ENCODE assay signal across 19 cellular contexts in the genomic region with DNA sequence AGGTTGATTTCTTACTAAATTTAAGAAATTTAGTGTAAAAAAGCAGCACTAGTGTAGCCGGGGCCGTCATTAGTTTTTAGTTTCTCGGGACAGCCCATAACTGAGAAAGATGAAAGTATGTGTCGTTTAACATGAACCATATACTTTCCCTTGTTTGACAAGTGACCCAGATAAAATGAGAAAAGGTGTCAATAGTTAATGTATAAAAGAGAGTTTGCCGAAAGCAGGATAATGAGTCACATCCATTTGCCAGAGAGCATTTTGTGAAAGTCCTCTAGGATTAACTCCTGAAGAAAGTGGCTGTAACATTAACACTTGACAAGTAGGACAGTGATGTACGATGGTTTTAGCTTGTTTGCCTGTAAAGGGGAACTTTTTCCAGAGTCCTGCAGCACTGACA. TPM values are rescaled to one million over a fixed set of nuclear protein-coding genes. Genes with fewer than 3 reads are reported as not detected.
DNase-seq lines count a peak whose midpoint lies in the region; TF ChIP-seq lines count a peak whose summit lies in the region.
"Had no signal": no experiment of that assay in that cellular context is flagged by ENCODE, and none has a peak within 500 bp of the region (broad histone marks: within the 10 kb centered on the region; RNA-seq: fewer than 3 reads in every experiment).

No MANE protein-coding gene starts in this region.

- no peaks in the 10 kb centered on the region for H4K20me1 ChIP-seq in hepatocyte (ENCODE audit: insufficient read depth, poor library complexity, severe bottlenecking)
- H4K20me1 ChIP-seq: BLaER1 treated with 17β-estradiol and CSF1 and Interleukin-3, amounts not matched to agents 10 nM and 100 nM had no signal

- peaks cover 31% of the 10 kb centered on the region for H3K4me1 Mint-ChIP-seq in Calu3 (ENCODE audit: low read depth, unreplicated experiment)
- H3K4me1 Mint-ChIP-seq in activated T-cell treated with anti-CD3 and anti-CD28 coated beads, Interleukin-2, amount 50 U/mL, for 24 hours (ENCODE audit: low read depth) = peaks cover 13% of the 10 kb centered on the region

- intact Hi-C loops in Calu3 (cut with micrococcal nuclease; ENCODE audit: unreplicated experiment) (no loop called here), esophagus muscularis mucosa (cut with DNase I) (no loop called here)

- H3K9me2 ChIP-seq in hepatocyte (replicated peaks; ENCODE audit: insufficient read depth) = no peaks in the 10 kb centered on the region

- H2AFZ ChIP-seq in hepatocyte = no peak overlapping the region
- H2AFZ ChIP-seq: GM23248 had no signal

- CTCF ChIA-PET in Calu3 (lab: Charles Lee) = interaction anchor here (1.1 to 2.0 kb wide), 3 partner anchors 43 to 308 kb away, joined by 4 to 7 read pairs (median 5); no protein-coding TSS in a partner anchor

- 25% methylated on average over 6 of the region's 6 CpGs for WGBS in hepatocyte (ENCODE audit: low lambda C conversion rate, missing lambda C conversion rate)
- WGBS in esophagus muscularis mucosa = 50% methylated on average over 6 of the region's 6 CpGs

- TF ChIP-seq EP300 in esophagus muscularis mucosa (IDR thresholded peaks at IDR 0.05) = no peak

- no peak overlapping the region for H3K4me3 Mint-ChIP-seq in Calu3 (ENCODE audit: low read depth, unreplicated experiment)
- H3K4me3 Mint-ChIP-seq in activated T-cell treated with anti-CD3 and anti-CD28 coated beads, Interleukin-2, amount 50 U/mL, for 24 hours = no peak overlapping the region
- H3K4me3 Mint-ChIP-seq: CD4-positive, alpha-beta memory T cell had no signal

- peak overlapping the region; percentile 55 for H3K4me2 ChIP-seq in hepatocyte
- H3K4me2 ChIP-seq: A549; BLaER1 treated with 17β-estradiol and CSF1 and Interleukin-3, amounts not matched to agents 10 nM and 100 nM had no signal

- peaks cover 66% of the 10 kb centered on the region for H3K27me3 Mint-ChIP-seq in Calu3 (ENCODE audit: unreplicated experiment)
- H3K27me3 Mint-ChIP-seq in activated T-cell treated with anti-CD3 and anti-CD28 coated beads, Interleukin-2, amount 50 U/mL, for 24 hours = peaks cover 37% of the 10 kb centered on the region

- no TSS peak for BruUV-seq in Calu3 (replicated peaks; lab: Mats Ljungman, UMichigan)

- TF ChIP-seq CTCF in Calu3 (IDR thresholded peaks at IDR 0.05; ENCODE audit: unreplicated experiment) = no peak
- no peak for TF ChIP-seq CTCF in hepatocyte (IDR thresholded peaks at IDR 0.05; ENCODE audit: poor library complexity)
- no peak for TF ChIP-seq CTCF in esophagus muscularis mucosa (IDR thresholded peaks at IDR 0.05)

- H3K27ac ChIP-seq in hepatocyte (no peak overlapping the region), esophagus muscularis mucosa (replicated peaks in 1 of 4) (no peak overlapping the region)
- H3K27ac ChIP-seq: A549; BLaER1 treated with 17β-estradiol and CSF1 and Interleukin-3, amounts not matched to agents 10 nM and 100 nM; GM23248 had no signal

- H3K4me1 ChIP-seq in hepatocyte (ENCODE audit: insufficient read depth) = peaks cover 8% of the 10 kb centered on the region
- peaks cover 0 to 18% (median 13%) of the 10 kb centered on the region in 4 donors for H3K4me1 ChIP-seq in esophagus muscularis mucosa
- H3K4me1 ChIP-seq: A549, BE2C had no signal

- H3K36me3 Mint-ChIP-seq in Calu3 (ENCODE audit: insufficient read depth, unreplicated experiment) = peaks cover 5% of the 10 kb centered on the region
- H3K36me3 Mint-ChIP-seq in activated T-cell treated with anti-CD3 and anti-CD28 coated beads, Interleukin-2, amount 50 U/mL, for 24 hours (ENCODE audit: low read depth) = no peaks in the 10 kb centered on the region
- H3K36me3 Mint-ChIP-seq: CD4-positive, alpha-beta memory T cell had no signal

- H3K36me3 ChIP-seq in hepatocyte (replicated peaks; ENCODE audit: insufficient read depth, low read depth) (no peaks in the 10 kb centered on the region), esophagus muscularis mucosa (no peaks in the 10 kb centered on the region)
- H3K36me3 ChIP-seq: BE2C; BLaER1 treated with 17β-estradiol and CSF1 and Interleukin-3, amounts not matched to agents 10 nM and 100 nM had no signal

- H3K27me3 ChIP-seq in hepatocyte = peaks cover 17% of the 10 kb centered on the region
- no peaks in the 10 kb centered on the region for H3K27me3 ChIP-seq in esophagus muscularis mucosa
- H3K27me3 ChIP-seq: BLaER1 treated with 17β-estradiol and CSF1 and Interleukin-3, amounts not matched to agents 10 nM and 100 nM had no signal

- no peak for TF ChIP-seq POLR2A in esophagus muscularis mucosa (IDR thresholded peaks at IDR 0.05; ENCODE audit: low read depth)

- H3K27ac Mint-ChIP-seq in Calu3 (ENCODE audit: unreplicated experiment) = peak overlapping the region; percentile 85
- H3K27ac Mint-ChIP-seq in activated T-cell treated with anti-CD3 and anti-CD28 coated beads, Interleukin-2, amount 50 U/mL, for 24 hours = no peak overlapping the region
- H3K27ac Mint-ChIP-seq: CD4-positive, alpha-beta memory T cell had no signal

- H3K79me2 ChIP-seq in hepatocyte = no peaks in the 10 kb centered on the region

- H3K4me3 ChIP-seq in hepatocyte (no peak overlapping the region), esophagus muscularis mucosa (no peak overlapping the region)
- H3K4me3 ChIP-seq: A549; BLaER1 treated with 17β-estradiol and CSF1 and Interleukin-3, amounts not matched to agents 10 nM and 100 nM; GM23248 had no signal

- DNase-seq in Calu3 (no peak), hepatocyte (ENCODE audit: low spot score) (no peak), renal cortical epithelial cell (ENCODE audit: low read depth) (peak; percentile 43), T-helper 9 cell (no peak), esophagus muscularis mucosa (ENCODE audit: extremely low spot score) (no peak)
- DNase-seq in activated T-cell treated with anti-CD3 and anti-CD28 coated beads, Interleukin-2, amount 50 U/mL, for 24 hours = no peak
- DNase-seq: 8988T; ACHN; AML-193; BE2C; CD4-positive, alpha-beta memory T cell; DMS153; DND-41; H7; HCEC 1CT had no signal

- H3K9me3 ChIP-seq in hepatocyte (ENCODE audit: low read depth) (no peaks in the 10 kb centered on the region), esophagus muscularis mucosa (no peaks in the 10 kb centered on the region)
- H3K9me3 ChIP-seq: BE2C had no signal

- peaks cover 4% of the 10 kb centered on the region for H3K9me3 Mint-ChIP-seq in Calu3 (ENCODE audit: low read depth, unreplicated experiment)
- no peaks in the 10 kb centered on the region for H3K9me3 Mint-ChIP-seq in activated T-cell treated with anti-CD3 and anti-CD28 coated beads, Interleukin-2, amount 50 U/mL, for 24 hours

RNA-seq across cellular contexts. Expression of a gene that starts 13.5 kb away (rescaled TPM):
- total RNA-seq in Calu3 (2022) (not detected in 2 replicates), hepatocyte (0.04 and 0.07 TPM in 2 replicates), renal cortical epithelial cell (not detected in 2 replicates), esophagus muscularis mucosa (under 1 TPM in 1 of 4 donors, not detected in 3; 0.11 TPM)
- polyA plus RNA-seq in hepatocyte = not detected in 2 replicates
- total RNA-seq: CD4-positive, alpha-beta memory T cell; GM23248; H1; H7 had no signal
- polyA plus RNA-seq: A549, GM23248, H1 had no signal

RNA-seq across cellular contexts. Expression of a gene that starts 46.9 kb away (rescaled TPM):
- total RNA-seq in Calu3 (2022) = not detected in 2 replicates
- not detected in 2 replicates for total RNA-seq in hepatocyte
- not detected in 2 replicates for polyA plus RNA-seq in hepatocyte
- total RNA-seq in renal cortical epithelial cell = not detected in 2 replicates
- total RNA-seq in esophagus muscularis mucosa = not detected
- total RNA-seq: CD4-positive, alpha-beta memory T cell; GM23248; H1; H7 had no signal
- polyA plus RNA-seq: A549; CD4-positive, alpha-beta memory T cell; GM23248; H1 had no signal

RNA-seq across cellular contexts. Expression of a gene that starts 49.0 kb away (rescaled TPM):
- total RNA-seq in Calu3 (2022) = not detected in 2 replicates
- 0.27 TPM in 1 of 2 replicates, not detected in the other for total RNA-seq in hepatocyte
- not detected in 2 replicates for polyA plus RNA-seq in hepatocyte
- total RNA-seq in renal cortical epithelial cell = not detected in 2 replicates
- not detected for total RNA-seq in esophagus muscularis mucosa
- total RNA-seq: CD4-positive, alpha-beta memory T cell; GM23248; H1; H7 had no signal
- polyA plus RNA-seq: A549; CD4-positive, alpha-beta memory T cell; GM23248; H1 had no signal
